Comparison of ENCODE assay signal across 1 cellular context in genomic region chr15:82237944-82238534, GRCh38. TPM values are rescaled to one million over a fixed set of nuclear protein-coding genes. Genes with fewer than 3 reads are reported as not detected.
"Had no signal": no experiment of that assay in that cellular context is flagged by ENCODE, and none has a peak within 500 bp of the region (broad histone marks: within the 10 kb centered on the region; RNA-seq: fewer than 3 reads in every experiment).

No MANE protein-coding gene starts in this region.

RNA-seq across cellular contexts. Expression of gene SAXO2, which starts 24.6 kb away (rescaled TPM):
- total RNA-seq: activated CD8-positive, alpha-beta memory T cell treated with anti-CD3 and anti-CD28 coated beads, Interleukin-2, amount 10 ng/mL, durations not matched to agents 7 days and 5 days had no signal
